Comparison of ENCODE assay signal across 8 cellular contexts in genomic region chr1:41122851-41123518, GRCh38.
DNase-seq lines count a peak whose midpoint lies in the region; ATAC-seq, FAIRE-seq and TF ChIP-seq lines count a peak whose summit lies in the region.

No MANE protein-coding gene starts in this region.

- no peaks in the 10 kb centered on the region for H3K36me3 ChIP-seq in small intestine (ENCODE audit: control insufficient read depth in 2 of 2, insufficient read depth in 2 of 2, low read length in 2 of 2)

- no peaks in the 10 kb centered on the region for H3K9me3 ChIP-seq in small intestine (ENCODE audit: control insufficient read depth, low read depth)

- no peak overlapping the region for H3K27ac ChIP-seq in small intestine (ENCODE audit: low read depth in 1 of 2, low read length in 1 of 2)

- FAIRE-seq in small intestine (lab: Jason Lieb, UNC): no peak

- peak; percentile 55 for TF ChIP-seq CTCF in fibroblast of villous mesenchyme (IDR thresholded peaks at IDR 0.05; ENCODE audit: insufficient read depth, low read depth, low read length)

- 74 to 80% (median 79%) methylated on average over 8 of the region's 8 CpGs for WGBS in small intestine, 3 donors

- ATAC-seq in HG03521 (IDR thresholded peaks at IDR 0.05; ENCODE audit: unreplicated experiment): no peak
- no peak for ATAC-seq in GM21576 (IDR thresholded peaks at IDR 0.05; ENCODE audit: unreplicated experiment)

- DNase-seq in ELR (ENCODE audit: low read depth) (peak; percentile 96), T1000 (lab: John Stamatoyannopoulos, UW) (peak; percentile 74), fibroblast of villous mesenchyme (ENCODE audit: low read depth) (peak; percentile 77), small intestine (peak; percentile 74)
- peak; percentile 46 for DNase-seq in Jurkat, Clone E6-1 (ENCODE audit: low read depth, low spot score)
- DNase-seq in effector CD8-positive, alpha-beta T cell (lab: John Stamatoyannopoulos, UW): no peak

- H3K27me3 ChIP-seq in small intestine (ENCODE audit: control insufficient read depth in 2 of 2, insufficient read depth in 2 of 2, low read length in 2 of 2): no peaks in the 10 kb centered on the region

- no peak overlapping the region for H3K4me3 ChIP-seq in Jurkat, Clone E6-1 (ENCODE audit: low read length)
- H3K4me3 ChIP-seq in fibroblast of villous mesenchyme (ENCODE audit: low read depth, low read length): no peak overlapping the region
- H3K4me3 ChIP-seq in small intestine (ENCODE audit: low read depth in 1 of 2, low read length in 2 of 2): no peak overlapping the region

- H3K4me1 ChIP-seq in small intestine (ENCODE audit: control insufficient read depth in 2 of 2, insufficient read depth in 1 of 2, low read depth in 1 of 2, low read length in 1 of 2): no peaks in the 10 kb centered on the region
